Comparison of ENCODE assay signal across 12 cellular contexts in the genomic region with DNA sequence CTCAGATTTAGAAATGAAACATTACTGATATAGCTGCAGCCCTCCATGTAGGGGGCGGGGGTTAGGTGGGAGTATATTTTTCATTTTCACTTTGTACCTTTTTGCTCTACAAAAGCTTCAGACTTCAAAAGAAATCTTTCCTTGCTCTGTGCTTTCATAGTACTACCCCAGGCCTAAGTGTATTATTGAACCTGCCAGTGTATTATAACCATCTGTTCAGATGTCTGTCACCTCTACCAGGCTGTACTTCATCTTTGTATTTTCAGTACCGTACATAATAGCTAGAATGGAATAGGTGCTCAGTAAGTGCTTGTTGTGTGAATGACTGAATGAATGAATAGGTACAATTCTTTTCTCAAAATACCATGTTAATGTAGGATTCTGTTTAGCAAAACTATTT. TPM values are rescaled to one million over a fixed set of nuclear protein-coding genes. Genes with fewer than 3 reads are reported as not detected.
A peak's percentile ranks its signal among the peaks of the same experiment; 100 is the strongest.
DNase-seq lines count a peak whose midpoint lies in the region; ATAC-seq and TF ChIP-seq lines count a peak whose summit lies in the region.
"Had no signal": no experiment of that assay in that cellular context is flagged by ENCODE, and none has a peak within 500 bp of the region (broad histone marks: within the 10 kb centered on the region; RNA-seq: fewer than 3 reads in every experiment).

No MANE protein-coding gene starts in this region.

- no peaks in the 10 kb centered on the region for H3K4me1 ChIP-seq in mesenchymal stem cell (ENCODE audit: control insufficient read depth, insufficient read depth, low read depth, low read length)

- no peak overlapping the region for H2BK15ac ChIP-seq in mesenchymal stem cell (ENCODE audit: low read depth, poor library complexity, severe bottlenecking)

- no CpG with 5 or more reads among the region's 2 CpGs for WGBS in mesenchymal stem cell

- no peaks in the 10 kb centered on the region for H3K9me3 Mint-ChIP-seq in mesothelial cell of epicardium
- H3K9me3 Mint-ChIP-seq: CD8-positive, alpha-beta T cell; HFFc6 had no signal

- no peak overlapping the region for H3K14ac ChIP-seq in mesenchymal stem cell (ENCODE audit: low read length in 2 of 2)

- no peak overlapping the region for H2BK120ac ChIP-seq in mesenchymal stem cell (ENCODE audit: low read depth, low read length)

- no peak overlapping the region for H4K91ac ChIP-seq in mesenchymal stem cell (ENCODE audit: low read length)

- H3K4me2 ChIP-seq in mesenchymal stem cell (ENCODE audit: low read length, poor library complexity, severe bottlenecking), result no peak overlapping the region

- no peak overlapping the region for H3K4me3 Mint-ChIP-seq in mesothelial cell of epicardium
- H3K4me3 Mint-ChIP-seq: CD8-positive, alpha-beta T cell; HFFc6 had no signal

- peaks cover 3% of the 10 kb centered on the region for H3K36me3 Mint-ChIP-seq in mesothelial cell of epicardium

- H3K9me3 ChIP-seq in mesenchymal stem cell (ENCODE audit: control insufficient read depth, low read length), result no peaks in the 10 kb centered on the region

- H2BK5ac ChIP-seq in mesenchymal stem cell (ENCODE audit: low read depth, low read length, poor library complexity, severe bottlenecking), result no peak overlapping the region

- no peak overlapping the region for H3K4me3 ChIP-seq in mesenchymal stem cell (ENCODE audit: insufficient read depth in 1 of 2, low read depth in 1 of 2, low read length in 2 of 2)

- no peak overlapping the region for H2AK5ac ChIP-seq in mesenchymal stem cell (ENCODE audit: low read length, severe bottlenecking)

- peak overlapping the region; percentile 48 for H3K27ac Mint-ChIP-seq in mesothelial cell of epicardium
- H3K27ac Mint-ChIP-seq: CD8-positive, alpha-beta T cell; HFFc6 had no signal

- ATAC-seq in GM19025 (IDR thresholded peaks at IDR 0.05; ENCODE audit: low read depth, unreplicated experiment) (peak; percentile 73), GM18520 (IDR thresholded peaks at IDR 0.05; ENCODE audit: unreplicated experiment) (no peak)
- ATAC-seq: CD8-positive, alpha-beta T cell had no signal

- H3K27me3 Mint-ChIP-seq in mesothelial cell of epicardium (ENCODE audit: low read depth), result no peaks in the 10 kb centered on the region

- H3K4me1 Mint-ChIP-seq in mesothelial cell of epicardium, result peaks cover 47% of the 10 kb centered on the region

- no peak overlapping the region for H2BK12ac ChIP-seq in mesenchymal stem cell (ENCODE audit: low read length in 2 of 2)

- TF ChIP-seq CTCF in mesothelial cell of epicardium (IDR thresholded peaks at IDR 0.05; ENCODE audit: unreplicated experiment), result no peak

- DNase-seq in NCI-H1694 (lab: John Stamatoyannopoulos, UW) (peak; percentile 48), NCI-H82 (lab: John Stamatoyannopoulos, UW) (peak; percentile 90), mesothelial cell of epicardium (ENCODE audit: low spot score in 2 of 2, unreplicated experiment in 2 of 2) (no peak), iPS-NIHi7 (ENCODE audit: extremely low spot score) (no peak), mesenchymal stem cell (no peak)
- DNase-seq: CD8-positive, alpha-beta T cell; HFFc6; Kasumi-1; NCI-H1436 treated with DMSO at 0.1 percent for 48 hours; RPMI8226 had no signal

- H3K23ac ChIP-seq in mesenchymal stem cell (ENCODE audit: low read length in 2 of 2), result no peak overlapping the region

- H3K9ac ChIP-seq in mesenchymal stem cell (ENCODE audit: low read length), result no peak overlapping the region

- H4K8ac ChIP-seq in mesenchymal stem cell (ENCODE audit: low read length), result no peak overlapping the region

- no peak overlapping the region for H3K18ac ChIP-seq in mesenchymal stem cell (ENCODE audit: low read depth in 1 of 2, low read length in 2 of 2)

- peaks cover 9% of the 10 kb centered on the region for H3K79me1 ChIP-seq in mesenchymal stem cell (replicated peaks; ENCODE audit: low read length, poor library complexity, severe bottlenecking)

- H3K4ac ChIP-seq in mesenchymal stem cell (ENCODE audit: low read depth in 1 of 2, low read length in 2 of 2), result no peak overlapping the region

- H2AFZ ChIP-seq in mesenchymal stem cell (ENCODE audit: low read depth, low read length), result no peak overlapping the region

- no peak overlapping the region for H3K27ac ChIP-seq in mesenchymal stem cell (ENCODE audit: low read length, poor library complexity, severe bottlenecking)

- H3K36me3 ChIP-seq in mesenchymal stem cell (ENCODE audit: control insufficient read depth in 1 of 2, insufficient read depth in 2 of 2, low read depth in 1 of 2, low read length in 2 of 2), result peaks cover 0 to 9% of the 10 kb centered on the region in 2 experiments

- no peaks in the 10 kb centered on the region for H3K27me3 ChIP-seq in mesenchymal stem cell (ENCODE audit: control insufficient read depth in 1 of 2, insufficient read depth in 1 of 2, low read length in 2 of 2)

RNA-seq across cellular contexts. Expression of a gene that starts 43.0 kb away (rescaled TPM):
- 21.2 to 22.6 TPM (median 22.0 TPM) in 3 replicates for total RNA-seq in mesothelial cell of epicardium
- 5.7 TPM for polyA plus RNA-seq in mesenchymal stem cell (2013, experiment 1 of 2)
- polyA plus RNA-seq in mesenchymal stem cell (2013, experiment 2 of 2), result 5.8 TPM

Comparison
In these comparisons a context has a peak if more than half of its experiments do, and no peak if none do; other contexts are left out.
1. DNase-seq: peak in NCI-H1694 (single experiment) and NCI-H82 (single experiment); none in mesothelial cell of epicardium (0 of 2), iPS-NIHi7 (single experiment) and mesenchymal stem cell (single experiment).